Comparison of ENCODE assay signal across 13 cellular contexts in the genomic region with DNA sequence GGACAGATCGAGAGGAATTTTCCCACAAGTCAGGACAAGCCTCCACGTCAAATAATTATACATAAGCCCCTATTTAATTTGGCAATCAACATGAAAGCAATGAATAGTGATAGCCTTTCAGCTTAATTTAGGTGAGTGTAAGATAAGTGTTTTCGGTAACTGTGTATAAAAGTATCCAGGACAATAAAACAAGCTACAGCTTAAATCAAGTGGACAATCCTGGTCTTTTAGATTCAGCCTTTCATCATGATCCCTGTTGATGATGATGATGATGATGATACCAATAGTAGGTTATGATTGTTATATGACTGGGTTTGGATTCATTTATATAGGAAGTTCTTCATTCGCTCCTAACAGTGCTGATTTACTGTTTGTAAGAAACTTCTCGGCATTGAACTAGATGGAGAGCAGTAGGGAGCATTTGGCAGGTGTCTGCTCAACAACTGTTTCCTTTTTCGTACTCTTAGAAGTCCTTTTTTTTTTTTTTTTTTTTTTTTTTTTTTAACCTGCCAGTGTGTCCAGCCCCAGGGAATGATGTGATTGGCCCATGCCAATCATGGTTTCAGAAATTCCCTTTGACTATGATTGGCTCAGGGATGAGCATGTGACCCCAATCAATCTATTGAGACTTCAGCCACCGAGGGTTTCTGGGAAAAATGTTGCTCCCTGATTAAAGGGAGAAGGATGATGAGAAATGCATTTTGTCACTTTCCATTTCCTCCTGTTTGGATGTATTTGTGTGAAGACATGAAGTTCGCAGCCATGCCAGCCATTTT. TPM values are rescaled to one million over a fixed set of nuclear protein-coding genes. Genes with fewer than 3 reads are reported as not detected.
DNase-seq lines count a peak whose midpoint lies in the region; ATAC-seq, FAIRE-seq and TF ChIP-seq lines count a peak whose summit lies in the region.
"Had no signal": no experiment of that assay in that cellular context is flagged by ENCODE, and none has a peak within 500 bp of the region (broad histone marks: within the 10 kb centered on the region; RNA-seq: fewer than 3 reads in every experiment).

No MANE protein-coding gene starts in this region.

- no peak for TF ChIP-seq EP300 in A549 (IDR thresholded peaks at IDR 0.05)

- H3K36me3 ChIP-seq in HEK293 (ENCODE audit: control insufficient read depth in 2 of 2, insufficient read depth in 1 of 2, low read length in 2 of 2) (no peaks in the 10 kb centered on the region), PC-3 (ENCODE audit: low read depth, low read length) (no peaks in the 10 kb centered on the region), hepatocyte (replicated peaks; ENCODE audit: insufficient read depth, low read depth) (no peaks in the 10 kb centered on the region)

- H4K91ac ChIP-seq in H9 (ENCODE audit: insufficient read length, low read depth, low read length) = no peak overlapping the region

- H3K27ac Mint-ChIP-seq in mesothelial cell of epicardium = no peak overlapping the region
- H3K27ac Mint-ChIP-seq in H9 = no peak overlapping the region

- H3K4me3 Mint-ChIP-seq in mesothelial cell of epicardium (no peak overlapping the region), H9 (no peak overlapping the region)
- H3K4me3 Mint-ChIP-seq: CD4-positive, CD25-positive, alpha-beta regulatory T cell had no signal

- no peak overlapping the region for H3K4ac ChIP-seq in H9 (ENCODE audit: low read depth, low read length)

- ATAC-seq in A549 (no peak), PC-3 (no peak)

- H3K4me2 ChIP-seq in A549 (peak overlapping the region; percentile 26; the same call in 1 of the 3 replicates), PC-3 (ENCODE audit: low read length) (peak overlapping the region; percentile 14; the same call in 1 of the 2 replicates), hepatocyte (peak overlapping the region; percentile 8), H9 (ENCODE audit: insufficient read depth, insufficient read length, low read length) (no peak overlapping the region)

- H2AK5ac ChIP-seq in H9 (ENCODE audit: insufficient read length, low read length) = no peak overlapping the region

- H3K18ac ChIP-seq in H9 (ENCODE audit: insufficient read length, low read depth, low read length) = no peak overlapping the region

- H3K9ac ChIP-seq in PC-3 (ENCODE audit: low read length) (no peak overlapping the region), H9 (ENCODE audit: extremely low read depth, insufficient read length, low read length) (no peak overlapping the region)

- intact Hi-C loops in PC-3 (cut with micrococcal nuclease) = no loop called here

- no peak overlapping the region for H2BK20ac ChIP-seq in H9 (ENCODE audit: low read depth, low read length, poor library complexity, severe bottlenecking)

- no peak overlapping the region for H2BK5ac ChIP-seq in H9 (ENCODE audit: insufficient read length, low read length)

- POLR2A ChIA-PET in A549 (lab: Yijun Ruan, JAX) = interaction anchor here (0.6 kb wide), 1 partner anchor 68 kb away, joined by 6 read pairs; no protein-coding TSS in a partner anchor
- POLR2A ChIA-PET in HEK293 (lab: Yijun Ruan, JAX) = interaction anchor here (3.9 kb wide), 1 partner anchor 11 kb away, joined by 15 read pairs; the partner anchor contains the start of gene RNF182
- POLR2A ChIA-PET in PC-3 (lab: Charles Lee; ENCODE audit: unreplicated experiment) = no interaction called here

- H3K79me2 ChIP-seq in PC-3 (ENCODE audit: low read length) = no peaks in the 10 kb centered on the region
- no peaks in the 10 kb centered on the region for H3K79me2 ChIP-seq in hepatocyte
- H3K79me2 ChIP-seq in H9 (ENCODE audit: insufficient read depth, low read length) = no peaks in the 10 kb centered on the region

- TF ChIP-seq POLR2A in A549 (IDR thresholded peaks at IDR 0.05; ENCODE audit: low read length) = no peak

- CTCF ChIA-PET in A549 (lab: Yijun Ruan, JAX) = interaction anchor here (0.5 to 13.3 kb wide), 14 partner anchors 9 to 1426 kb away, joined by 3 to 186 read pairs (median 4); partner anchors contain the start of gene RNF182
- CTCF ChIA-PET in HEK293 (lab: Yijun Ruan, JAX) = interaction anchor here (0.6 to 18.4 kb wide), 8 partner anchors 12 to 231 kb away, joined by 3 to 353 read pairs (median 5); partner anchors contain the start of gene RNF182
- CTCF ChIA-PET in PC-3 (lab: Charles Lee) = interaction anchor here (0.5 to 1.6 kb wide), 4 partner anchors 133 to 186 kb away, joined by 3 to 8 read pairs (median 5); no protein-coding TSS in a partner anchor

- DNase-seq in A549 (ENCODE audit: low read depth in 1 of 2, low spot score in 1 of 2) (no peak), PC-3 (no peak), hepatocyte (ENCODE audit: low spot score) (no peak), mesothelial cell of epicardium (ENCODE audit: low spot score in 2 of 2, unreplicated experiment in 2 of 2) (no peak), H9 (no peak), ureter (ENCODE audit: low spot score) (no peak)
- DNase-seq: CD4-positive, CD25-positive, alpha-beta regulatory T cell; GOT3; NCI-H1436; NCI-H2081 treated with DMSO at 0.1 percent for 48 hours; RPMI8226 had no signal

- H3K27ac ChIP-seq in A549 (peak overlapping the region in 1 of 2 experiments; percentile 42; a peak in 1 of 6 replicates), HEK293 (ENCODE audit: extremely low read depth, low read depth, low read length) (no peak overlapping the region), PC-3 (ENCODE audit: low read length) (no peak overlapping the region), hepatocyte (no peak overlapping the region), H9 (ENCODE audit: insufficient read length, low read depth, low read length) (no peak overlapping the region)

- no peak overlapping the region for H3K56ac ChIP-seq in H9 (ENCODE audit: insufficient read length, low read depth, low read length)

- H3K27me3 Mint-ChIP-seq in mesothelial cell of epicardium (ENCODE audit: low read depth) (peaks cover 3% of the 10 kb centered on the region), H9 (ENCODE audit: low read depth) (peaks cover 2% of the 10 kb centered on the region; the same call in 1 of the 2 replicates)

- H3K9me3 ChIP-seq in A549 = no peaks in the 10 kb centered on the region
- no peaks in the 10 kb centered on the region for H3K9me3 ChIP-seq in HEK293 (ENCODE audit: control insufficient read depth, insufficient read depth, low read depth, low read length)
- H3K9me3 ChIP-seq in PC-3 (ENCODE audit: low read length) = no peaks in the 10 kb centered on the region
- no peaks in the 10 kb centered on the region for H3K9me3 ChIP-seq in hepatocyte (ENCODE audit: low read depth)
- H3K9me3 ChIP-seq in H9 (ENCODE audit: control insufficient read depth, low read depth, low read length) = no peaks in the 10 kb centered on the region

- H4K20me1 ChIP-seq in PC-3 (ENCODE audit: low read length) (no peaks in the 10 kb centered on the region), hepatocyte (ENCODE audit: insufficient read depth, poor library complexity, severe bottlenecking) (no peaks in the 10 kb centered on the region), H9 (ENCODE audit: control insufficient read depth, insufficient read depth, insufficient read length) (no peaks in the 10 kb centered on the region)

- no peak overlapping the region for H3K23ac ChIP-seq in H9 (ENCODE audit: insufficient read length, low read depth, low read length)

- H3K9me2 ChIP-seq in PC-3 (replicated peaks; ENCODE audit: low read length) (no peaks in the 10 kb centered on the region), hepatocyte (replicated peaks; ENCODE audit: insufficient read depth) (no peaks in the 10 kb centered on the region)

- no peak for TF ChIP-seq CTCF in A549 (IDR thresholded peaks at IDR 0.05)
- TF ChIP-seq CTCF in HEK293 (tag by site-specific recombination; IDR thresholded peaks at IDR 0.05) = no peak
- TF ChIP-seq CTCF in PC-3 (conservative IDR thresholded peaks at IDR 0.05; ENCODE audit: low read depth, low read length) = no peak
- TF ChIP-seq CTCF in hepatocyte (IDR thresholded peaks at IDR 0.05; ENCODE audit: poor library complexity) = no peak
- TF ChIP-seq CTCF in mesothelial cell of epicardium (IDR thresholded peaks at IDR 0.05; ENCODE audit: unreplicated experiment) = no peak
- TF ChIP-seq CTCF in H9 (conservative IDR thresholded peaks at IDR 0.05) = no peak

- no peak overlapping the region for H2BK15ac ChIP-seq in H9 (ENCODE audit: low read depth, low read length)

- no peaks in the 10 kb centered on the region for H3K36me3 Mint-ChIP-seq in mesothelial cell of epicardium
- no peaks in the 10 kb centered on the region for H3K36me3 Mint-ChIP-seq in H9 (ENCODE audit: insufficient read depth in 1 of 3, low read depth in 3 of 3)
- H3K36me3 Mint-ChIP-seq: CD4-positive, CD25-positive, alpha-beta regulatory T cell had no signal

- no peak overlapping the region for H2BK120ac ChIP-seq in H9 (ENCODE audit: low read depth, low read length, poor library complexity, severe bottlenecking)

- no peaks in the 10 kb centered on the region for H3K9me3 Mint-ChIP-seq in mesothelial cell of epicardium
- no peaks in the 10 kb centered on the region for H3K9me3 Mint-ChIP-seq in H9

- no peaks in the 10 kb centered on the region for H3K23me2 ChIP-seq in H9 (ENCODE audit: insufficient read length, low read depth, low read length, poor library complexity, severe bottlenecking)

- H3K4me1 ChIP-seq in A549 (peaks cover 6% of the 10 kb centered on the region; the same call in 1 of the 3 replicates), HEK293 (ENCODE audit: control insufficient read depth, insufficient read depth, low read length) (peaks cover 3% of the 10 kb centered on the region; the same call in 1 of the 2 replicates), PC-3 (ENCODE audit: insufficient read depth, low read length) (peaks cover 35% of the 10 kb centered on the region), hepatocyte (ENCODE audit: insufficient read depth) (peaks cover 11% of the 10 kb centered on the region), H9 (ENCODE audit: insufficient read depth, low read length) (peaks cover 3% of the 10 kb centered on the region; the same call in 1 of the 2 replicates)

- no peak overlapping the region for H3T11ph ChIP-seq in H9 (ENCODE audit: low read length)

- no peak overlapping the region for H4K5ac ChIP-seq in H9 (ENCODE audit: insufficient read length, low read depth, low read length)

- H3K4me3 ChIP-seq in A549 (no peak overlapping the region), HEK293 (ENCODE audit: low read depth, low read length) (no peak overlapping the region), PC-3 (ENCODE audit: low read length) (no peak overlapping the region), hepatocyte (no peak overlapping the region)

- no peak overlapping the region for H2BK12ac ChIP-seq in H9 (ENCODE audit: insufficient read length, low read depth, low read length)

- no peak overlapping the region for H4K8ac ChIP-seq in H9 (replicated peaks; ENCODE audit: insufficient read length, low read depth, low read length)

- H3K4me1 Mint-ChIP-seq in mesothelial cell of epicardium (peaks cover 9% of the 10 kb centered on the region), H9 (peaks cover 18 to 21% of the 10 kb centered on the region in 2 experiments)

- no peak overlapping the region for H3K14ac ChIP-seq in H9 (ENCODE audit: insufficient read depth, low read length)

- BruUV-seq in PC-3 (replicated peaks; lab: Mats Ljungman, UMichigan) = no TSS peak

- no peak for FAIRE-seq in A549 (lab: Jason Lieb, UNC)
- FAIRE-seq: D721Med had no signal

- H2AFZ ChIP-seq in PC-3 (ENCODE audit: low read length) = no peak overlapping the region
- no peak overlapping the region for H2AFZ ChIP-seq in hepatocyte
- no peak overlapping the region for H2AFZ ChIP-seq in H9 (ENCODE audit: low read length)

- no peaks in the 10 kb centered on the region for H3F3A ChIP-seq in PC-3 (ENCODE audit: low read length, unreplicated experiment)

- no peak for TF ChIP-seq RAD21 in A549 (conservative IDR thresholded peaks at IDR 0.05 in 1 of 2, IDR thresholded peaks at IDR 0.05 in 1 of 2)

- no peaks in the 10 kb centered on the region for H3K79me1 ChIP-seq in H9 (ENCODE audit: insufficient read depth, low read depth, low read length, poor library complexity, severe bottlenecking)

- WGBS in A549 (ENCODE audit: missing lambda C conversion rate) = 59% methylated on average over 8 of the region's 8 CpGs
- 81% methylated on average over 8 of the region's 8 CpGs for WGBS in hepatocyte (ENCODE audit: low lambda C conversion rate, missing lambda C conversion rate)
- no CpG with 5 or more reads among the region's 8 CpGs for WGBS in H9 (ENCODE audit: extremely low coverage, insufficient read length, low lambda C conversion rate)

- H3K27me3 ChIP-seq in PC-3 (ENCODE audit: low read length) = no peaks in the 10 kb centered on the region
- H3K27me3 ChIP-seq in hepatocyte = no peaks in the 10 kb centered on the region
- H3K27me3 ChIP-seq in H9 (ENCODE audit: insufficient read depth, low read length) = no peaks in the 10 kb centered on the region

RNA-seq across cellular contexts. Expression of gene RNF182, which starts 11.3 kb away (rescaled TPM):
- polyA plus RNA-seq in A549 (2011; rRNA removed) (1.7 and 2.5 TPM in 2 replicates), A549 (2017; fragmentation: RNase III; extraction: RNeasy Plus Mini Kit Qiagen cat#74134 plus additional on column Dnase treatment) (4.2 to 4.9 TPM (median 4.4 TPM) in 3 replicates), hepatocyte (0.40 TPM in 1 of 2 replicates, not detected in the other)
- polyA plus RNA-seq in A549 (2012; cell fraction: cytosol; rRNA removed) = 0.53 and 1.00 TPM in 2 replicates
- polyA plus RNA-seq in A549 (2012; cell fraction: nucleus; rRNA removed) = 0.56 and 1.2 TPM in 2 replicates
- polyA minus RNA-seq in A549 (2011; rRNA and poly(A)+ RNA removed) = 1.8 and 2.8 TPM in 2 replicates
- total RNA-seq in PC-3 (2014; rRNA removed) (20.2 and 24.7 TPM in 2 replicates), hepatocyte (1.2 and 2.0 TPM in 2 replicates), mesothelial cell of epicardium (4.1 to 5.1 TPM (median 4.2 TPM) in 3 replicates), H9 (2021) (3.5 and 3.7 TPM in 2 replicates), ureter (0.89 TPM)
- total RNA-seq: CD4-positive, CD25-positive, alpha-beta regulatory T cell had no signal
- polyA plus RNA-seq: CD4-positive, CD25-positive, alpha-beta regulatory T cell had no signal
